Comparison of ENCODE assay signal across 7 cellular contexts in the genomic region with DNA sequence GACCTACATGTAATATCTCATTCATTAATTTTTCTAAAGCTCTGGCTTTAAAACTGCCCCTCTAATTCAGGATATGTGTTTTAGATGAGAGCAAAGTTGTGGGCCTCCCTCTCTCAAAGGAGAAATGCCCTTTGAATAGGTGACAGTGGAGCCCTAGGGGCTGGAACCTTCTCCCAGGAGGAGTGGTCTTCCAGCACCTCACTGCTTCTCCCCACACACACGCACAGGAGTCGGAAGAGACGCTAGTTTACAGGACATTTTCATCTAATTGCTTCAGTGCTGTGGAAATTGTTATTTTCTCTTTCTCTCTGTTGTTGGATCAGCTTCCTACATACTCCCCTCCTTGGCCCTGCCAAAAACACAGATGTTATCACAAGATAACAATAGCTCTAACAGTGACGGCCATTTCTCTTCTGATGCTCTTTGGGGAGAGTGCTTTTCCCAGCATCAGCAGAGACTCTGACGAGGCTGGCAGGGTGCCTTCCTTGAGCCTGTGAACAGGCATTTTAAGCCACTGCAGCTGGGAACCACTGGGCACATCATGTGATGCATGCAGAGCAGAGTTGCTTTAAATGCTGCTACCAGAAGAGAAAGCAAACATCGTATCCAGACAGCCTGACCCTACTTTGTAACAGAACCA.
DNase-seq lines count a peak whose midpoint lies in the region; ATAC-seq and TF ChIP-seq lines count a peak whose summit lies in the region.

No MANE protein-coding gene starts in this region.

- TF ChIP-seq CTCF in coronary artery (IDR thresholded peaks at IDR 0.05) = no peak

- H3K27ac ChIP-seq in coronary artery = peak overlapping the region; percentile 6 to 60
- peak overlapping the region; percentile 86 for H3K27ac ChIP-seq in substantia nigra (ENCODE audit: low read depth, low read length, poor library complexity, severe bottlenecking)

- ATAC-seq in left colon (no peak), GM18868 (IDR thresholded peaks at IDR 0.05; ENCODE audit: unreplicated experiment) (no peak)

- intact Hi-C loops in left colon (cut with DNase I, micrococcal nuclease) = no loop called here

- H3K4me3 ChIP-seq in coronary artery = peak overlapping the region; percentile 31

- DNase-seq in OCI-M1 (lab: John Stamatoyannopoulos, UW) (peak; percentile 5), coronary artery (ENCODE audit: low spot score) (no peak), left colon (peak; percentile 48 to 58), substantia nigra (lab: John Stamatoyannopoulos, UW) (peak in 48 of 49 donors; percentile 16 to 92 (median 76)), NAMALWA (ENCODE audit: low spot score) (no peak), islet precursor cell (no peak)

Comparison
In these comparisons a context has a peak if more than half of its experiments do, and no peak if none do; other contexts are left out.
1. DNase-seq: peak in OCI-M1 (single experiment), left colon (2 of 2) and substantia nigra (48 of 49); none in coronary artery (single experiment), NAMALWA (single experiment) and islet precursor cell (single experiment).